Comparison of ENCODE assay signal across 9 cellular contexts in genomic region chr2:54755641-54756326, GRCh38. TPM values are rescaled to one million over a fixed set of nuclear protein-coding genes. Genes with fewer than 3 reads are reported as not detected.
A peak's percentile ranks its signal among the peaks of the same experiment; 100 is the strongest.
DNase-seq lines count a peak whose midpoint lies in the region; ATAC-seq and TF ChIP-seq lines count a peak whose summit lies in the region.
"Had no signal": no experiment of that assay in that cellular context is flagged by ENCODE, and none has a peak within 500 bp of the region (broad histone marks: within the 10 kb centered on the region; RNA-seq: fewer than 3 reads in every experiment).

No MANE protein-coding gene starts in this region.

- peaks cover 33% of the 10 kb centered on the region for H3F3A ChIP-seq in MM.1S (ENCODE audit: insufficient read depth, low read length)

- H3K4me3 Mint-ChIP-seq in naive thymus-derived CD4-positive, alpha-beta T cell: no peak overlapping the region

- H3K36me3 ChIP-seq in MM.1S (replicated peaks; ENCODE audit: insufficient read depth, low read length): no peaks in the 10 kb centered on the region
- no peaks in the 10 kb centered on the region for H3K36me3 ChIP-seq in naive thymus-derived CD4-positive, alpha-beta T cell (ENCODE audit: control insufficient read depth in 2 of 3, insufficient read depth in 3 of 3, low read length in 3 of 3)
- H3K36me3 ChIP-seq: heart left ventricle had no signal

- H3K27ac Mint-ChIP-seq in naive thymus-derived CD4-positive, alpha-beta T cell: no peak overlapping the region

- intact Hi-C loops in naive thymus-derived CD4-positive, alpha-beta T cell (cut with micrococcal nuclease): no loop called here

- H3K79me2 ChIP-seq in MM.1S (ENCODE audit: low read length): no peaks in the 10 kb centered on the region

- no peaks in the 10 kb centered on the region for H3K27me3 ChIP-seq in MM.1S (replicated peaks; ENCODE audit: insufficient read depth, low read length)
- H3K27me3 ChIP-seq in naive thymus-derived CD4-positive, alpha-beta T cell (ENCODE audit: control insufficient read depth in 2 of 2, insufficient read depth in 2 of 2, low read length in 2 of 2): no peaks in the 10 kb centered on the region
- H3K27me3 ChIP-seq: heart left ventricle had no signal

- peak overlapping the region; percentile 56 for H3K9ac ChIP-seq in MM.1S (ENCODE audit: low read length)

- DNase-seq in NOMO-1 (lab: John Stamatoyannopoulos, UW; ENCODE audit: unreplicated experiment in 2 of 2) (peak; percentile 27 to 50), NOMO-1 treated with dmso at 0.1 percent for 144 hours (lab: John Stamatoyannopoulos, UW; ENCODE audit: unreplicated experiment) (no peak), MM.1S (peak; percentile 92), renal cortical epithelial cell (ENCODE audit: low read depth) (peak; percentile 64)
- no peak for DNase-seq in activated CD4-positive, alpha-beta T cell treated with anti-CD3 and anti-CD28 coated beads for 48 hours
- DNase-seq in naive thymus-derived CD4-positive, alpha-beta T cell: no peak
- DNase-seq in stimulated activated CD4-positive, alpha-beta T cell treated with anti-CD3 and anti-CD28 coated beads, Interleukin-4, amount 100 ng/mL, for 4 hours: no peak
- DNase-seq: heart left ventricle had no signal

- H2AFZ ChIP-seq in MM.1S (ENCODE audit: low read length): peak overlapping the region; percentile 48

- peak; percentile 81 for ATAC-seq in HG02642 (IDR thresholded peaks at IDR 0.05; ENCODE audit: poor library complexity, unreplicated experiment)
- no peak for ATAC-seq in naive thymus-derived CD4-positive, alpha-beta T cell
- ATAC-seq: heart left ventricle had no signal

- H3K36me3 Mint-ChIP-seq in naive thymus-derived CD4-positive, alpha-beta T cell: no peaks in the 10 kb centered on the region

- peaks cover 38% of the 10 kb centered on the region for H3K4me1 ChIP-seq in MM.1S (ENCODE audit: low read length)
- H3K4me1 ChIP-seq in naive thymus-derived CD4-positive, alpha-beta T cell (ENCODE audit: control insufficient read depth in 2 of 2, insufficient read depth in 2 of 2, low read length in 2 of 2): no peaks in the 10 kb centered on the region
- H3K4me1 ChIP-seq: heart left ventricle had no signal

- H3K4me1 Mint-ChIP-seq in naive thymus-derived CD4-positive, alpha-beta T cell: peaks cover 0 to 6% (median 0%) of the 10 kb centered on the region in 7 donors

- peak; percentile 63 for TF ChIP-seq CTCF in MM.1S (IDR thresholded peaks at IDR 0.05; ENCODE audit: low read length)

- peak overlapping the region; percentile 47 for H3K4me3 ChIP-seq in MM.1S (ENCODE audit: low read length)
- no peak overlapping the region for H3K4me3 ChIP-seq in naive thymus-derived CD4-positive, alpha-beta T cell (ENCODE audit: low read length)
- H3K4me3 ChIP-seq: heart left ventricle had no signal

- peaks cover 0 to 18% (median 0%) of the 10 kb centered on the region in 5 donors for H3K27me3 Mint-ChIP-seq in naive thymus-derived CD4-positive, alpha-beta T cell

- H3K9me2 ChIP-seq in MM.1S (replicated peaks; ENCODE audit: insufficient read depth, low read length): no peaks in the 10 kb centered on the region

- H4K20me1 ChIP-seq in MM.1S (ENCODE audit: insufficient read depth, low read length): no peaks in the 10 kb centered on the region

- H3K9me3 ChIP-seq in MM.1S (replicated peaks; ENCODE audit: insufficient read depth, low read length): no peaks in the 10 kb centered on the region
- no peaks in the 10 kb centered on the region for H3K9me3 ChIP-seq in naive thymus-derived CD4-positive, alpha-beta T cell (ENCODE audit: control insufficient read depth in 2 of 3, low read length in 3 of 3)

- H3K9me3 Mint-ChIP-seq in naive thymus-derived CD4-positive, alpha-beta T cell: no peaks in the 10 kb centered on the region

- CTCF ChIA-PET in naive thymus-derived CD4-positive, alpha-beta T cell (lab: Charles Lee): no interaction called here

- peak overlapping the region; percentile 81 for H3K27ac ChIP-seq in MM.1S (ENCODE audit: low read length)
- no peak overlapping the region for H3K27ac ChIP-seq in naive thymus-derived CD4-positive, alpha-beta T cell (ENCODE audit: low read depth, low read length)
- H3K27ac ChIP-seq: heart left ventricle had no signal

- POLR2A ChIA-PET in naive thymus-derived CD4-positive, alpha-beta T cell (lab: Charles Lee): no interaction called here

- peak overlapping the region; percentile 84 for H3K4me2 ChIP-seq in MM.1S (ENCODE audit: low read depth, low read length)

RNA-seq across cellular contexts. Expression of gene EML6, which starts 32.3 kb away (rescaled TPM):
- 1.6 and 1.7 TPM in 2 replicates for total RNA-seq in renal cortical epithelial cell
- total RNA-seq in naive thymus-derived CD4-positive, alpha-beta T cell: 1 to 10 TPM in 3 of 5 experiments, under 1 TPM in 2; 0.32 to 2.5 (median 1.5) TPM
- polyA plus RNA-seq in naive thymus-derived CD4-positive, alpha-beta T cell: not detected

Comparison
In these comparisons a context has a peak if more than half of its experiments do, and no peak if none do; other contexts are left out.
1. DNase-seq: peak in NOMO-1 (2 of 2), MM.1S (single experiment) and renal cortical epithelial cell (single experiment); none in NOMO-1 treated with dmso at 0.1 percent for 144 hours (single experiment), activated CD4-positive, alpha-beta T cell treated with anti-CD3 and anti-CD28 coated beads for 48 hours (single experiment), naive thymus-derived CD4-positive, alpha-beta T cell (0 of 9) and stimulated activated CD4-positive, alpha-beta T cell treated with anti-CD3 and anti-CD28 coated beads, Interleukin-4, amount 100 ng/mL, for 4 hours (0 of 2).